ENCODE assay signal across 8 cellular contexts in the genomic region with DNA sequence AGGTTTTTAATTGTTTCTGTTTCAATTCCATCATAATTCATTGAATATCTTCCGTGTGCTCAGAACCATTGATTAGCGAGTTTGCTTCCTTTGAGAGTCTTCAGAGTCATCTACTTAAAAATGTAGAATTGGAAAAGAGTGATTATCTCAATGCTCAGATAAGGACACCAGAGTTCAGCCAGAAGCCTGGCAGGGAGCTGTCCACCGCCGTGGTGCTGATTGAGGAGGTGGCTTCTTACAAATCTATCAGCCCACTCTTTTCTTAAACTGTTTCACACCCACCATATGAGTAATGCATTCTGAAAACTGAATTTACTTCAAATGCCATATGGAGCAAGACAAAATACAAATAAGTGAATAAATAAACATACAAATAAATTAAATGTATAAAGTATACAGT.
DNase-seq lines count a peak whose midpoint lies in the region; ATAC-seq, FAIRE-seq and TF ChIP-seq lines count a peak whose summit lies in the region.

No MANE protein-coding gene starts in this region.

- intact Hi-C loops in K562 (cut with micrococcal nuclease) (no loop called here), vagina (cut with DNase I) (no loop called here)

- ATAC-seq in K562 (no peak), GM19023 (IDR thresholded peaks at IDR 0.05; ENCODE audit: unreplicated experiment) (no peak), HG02970 (IDR thresholded peaks at IDR 0.05; ENCODE audit: low FRiP score, unreplicated experiment) (no peak)

- DNase-seq in AG20443 (ENCODE audit: low spot score) (peak; percentile 72), K562 (ENCODE audit: extremely low read depth in 1 of 4, low spot score in 3 of 4) (peak; percentile 7 to 35 (median 22)), lung microvascular endothelial cell (ENCODE audit: low read depth in 2 of 2) (peak; percentile 63), vagina (ENCODE audit: extremely low spot score in 2 of 2) (no peak), D721Med (ENCODE audit: insufficient read length, low spot score) (no peak)
- peak; percentile 67 for DNase-seq in Jurkat, Clone E6-1 (ENCODE audit: low read depth, low spot score)

- H2AFZ ChIP-seq in K562 (ENCODE audit: low read depth, low read length) = no peak overlapping the region

- BruUV-seq in K562 (replicated peaks; lab: Mats Ljungman, UMichigan) = no TSS peak

- no peaks in the 10 kb centered on the region for H3K9me1 ChIP-seq in K562 (ENCODE audit: control insufficient read depth, insufficient read depth, low read length)

- no peak overlapping the region for H3K4me2 ChIP-seq in K562 (ENCODE audit: insufficient read depth, low read length)

- FAIRE-seq in K562 (lab: Jason Lieb, UNC) (no peak), D721Med (lab: Jason Lieb, UNC) (no peak)

- in situ Hi-C loops in K562 (cut with MboI) = no loop called here

- H3K79me2 ChIP-seq in K562 (ENCODE audit: control insufficient read depth, insufficient read depth, low read length) = no peaks in the 10 kb centered on the region

- TF ChIP-seq RAD21 in K562 (CRISPR knock-in tag; conservative IDR thresholded peaks at IDR 0.05 in 1 of 2, IDR thresholded peaks at IDR 0.05 in 1 of 2) = no peak

- no peak overlapping the region for H3K9ac ChIP-seq in K562 (ENCODE audit: insufficient read depth in 1 of 2, low read depth in 2 of 2, low read length in 2 of 2)

- no peaks in the 10 kb centered on the region for H3K36me3 ChIP-seq in K562 (ENCODE audit: control insufficient read depth, insufficient read depth, low read length)
- peaks cover 0 to 11% of the 10 kb centered on the region in 2 donors for H3K36me3 ChIP-seq in vagina

- CTCF ChIA-PET in K562 (lab: Yijun Ruan, JAX; ENCODE audit: low intra/inter-chr PET ratio) = no interaction called here

- H4K20me1 ChIP-seq in K562 (replicated peaks; ENCODE audit: control insufficient read depth, insufficient read depth, low read length) = no peaks in the 10 kb centered on the region

- WGBS in K562 (ENCODE audit: insufficient coverage, low coverage, missing lambda C conversion rate) = 2% methylated on average over 4 of the region's 4 CpGs

- no peak for TF ChIP-seq EP300 in K562 (IDR thresholded peaks at IDR 0.05; ENCODE audit: low read length)

- no peaks in the 10 kb centered on the region for H3K4me1 ChIP-seq in K562 (replicated peaks in 1 of 2; ENCODE audit: control insufficient read depth in 2 of 2, insufficient read depth in 2 of 2, low read length in 2 of 2)
- H3K4me1 ChIP-seq in vagina = no peaks in the 10 kb centered on the region

- no peaks in the 10 kb centered on the region for H3K9me3 ChIP-seq in K562 (replicated peaks; ENCODE audit: control insufficient read depth, insufficient read depth, low read depth, low read length)
- no peaks in the 10 kb centered on the region for H3K9me3 ChIP-seq in vagina

- TF ChIP-seq CTCF in K562 (IDR thresholded peaks at IDR 0.05 in 2 of 3, conservative IDR thresholded peaks at IDR 0.05 in 1 of 3; ENCODE audit: insufficient read depth in 2 of 3, low read depth in 1 of 3, low read length in 3 of 3) (no peak), vagina (IDR thresholded peaks at IDR 0.05) (no peak), D721Med (IDR thresholded peaks at IDR 0.05; ENCODE audit: insufficient read depth, missing control alignments) (no peak)

- POLR2A ChIA-PET in K562 (lab: Yijun Ruan, JAX) = no interaction called here

- H3K27me3 ChIP-seq in K562 (ENCODE audit: control insufficient read depth in 2 of 2, insufficient read depth in 2 of 2, low read length in 2 of 2) = no peaks in the 10 kb centered on the region
- H3K27me3 ChIP-seq in vagina = no peaks in the 10 kb centered on the region

- TF ChIP-seq POLR2A in K562 (conservative IDR thresholded peaks at IDR 0.05) (no peak), vagina (IDR thresholded peaks at IDR 0.05) (no peak)

- H3K27ac ChIP-seq in K562 (ENCODE audit: extremely low read depth, low read depth, low read length) (no peak overlapping the region), vagina (no peak overlapping the region)

- no peak overlapping the region for H3K4me3 ChIP-seq in Jurkat, Clone E6-1 (ENCODE audit: low read length)
- H3K4me3 ChIP-seq in K562 (no peak overlapping the region), vagina (no peak overlapping the region)

TF ChIP-seq in K562, 482 proteins besides CTCF, POLR2A, EP300 and RAD21:
- TF ChIP-seq MIER1 (IDR thresholded peaks at IDR 0.05; ENCODE audit: low read depth) = peak; percentile 71; the same call in 1 of the 2 replicates
- no peak for TF ChIP-seq ZNF699 (CRISPR knock-in tag; IDR thresholded peaks at IDR 0.05; ENCODE audit: insufficient replicate concordance)
- TF ChIP-seq NELFE (IDR thresholded peaks at IDR 0.05; ENCODE audit: insufficient read depth, insufficient read length) = no peak
- TF ChIP-seq EHMT2 (IDR thresholded peaks at IDR 0.05) = peak; percentile 84
- TF ChIP-seq, protein P1, sequence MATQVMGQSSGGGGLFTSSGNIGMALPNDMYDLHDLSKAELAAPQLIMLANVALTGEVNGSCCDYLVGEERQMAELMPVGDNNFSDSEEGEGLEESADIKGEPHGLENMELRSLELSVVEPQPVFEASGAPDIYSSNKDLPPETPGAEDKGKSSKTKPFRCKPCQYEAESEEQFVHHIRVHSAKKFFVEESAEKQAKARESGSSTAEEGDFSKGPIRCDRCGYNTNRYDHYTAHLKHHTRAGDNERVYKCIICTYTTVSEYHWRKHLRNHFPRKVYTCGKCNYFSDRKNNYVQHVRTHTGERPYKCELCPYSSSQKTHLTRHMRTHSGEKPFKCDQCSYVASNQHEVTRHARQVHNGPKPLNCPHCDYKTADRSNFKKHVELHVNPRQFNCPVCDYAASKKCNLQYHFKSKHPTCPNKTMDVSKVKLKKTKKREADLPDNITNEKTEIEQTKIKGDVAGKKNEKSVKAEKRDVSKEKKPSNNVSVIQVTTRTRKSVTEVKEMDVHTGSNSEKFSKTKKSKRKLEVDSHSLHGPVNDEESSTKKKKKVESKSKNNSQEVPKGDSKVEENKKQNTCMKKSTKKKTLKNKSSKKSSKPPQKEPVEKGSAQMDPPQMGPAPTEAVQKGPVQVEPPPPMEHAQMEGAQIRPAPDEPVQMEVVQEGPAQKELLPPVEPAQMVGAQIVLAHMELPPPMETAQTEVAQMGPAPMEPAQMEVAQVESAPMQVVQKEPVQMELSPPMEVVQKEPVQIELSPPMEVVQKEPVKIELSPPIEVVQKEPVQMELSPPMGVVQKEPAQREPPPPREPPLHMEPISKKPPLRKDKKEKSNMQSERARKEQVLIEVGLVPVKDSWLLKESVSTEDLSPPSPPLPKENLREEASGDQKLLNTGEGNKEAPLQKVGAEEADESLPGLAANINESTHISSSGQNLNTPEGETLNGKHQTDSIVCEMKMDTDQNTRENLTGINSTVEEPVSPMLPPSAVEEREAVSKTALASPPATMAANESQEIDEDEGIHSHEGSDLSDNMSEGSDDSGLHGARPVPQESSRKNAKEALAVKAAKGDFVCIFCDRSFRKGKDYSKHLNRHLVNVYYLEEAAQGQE (CRISPR knock-in tag; IDR thresholded peaks at IDR 0.05; ENCODE audit: low read depth) = peak; percentile 82

Comparison
In these comparisons a context has a peak if more than half of its experiments do, and no peak if none do; other contexts are left out.
1. DNase-seq: peak in AG20443 (single experiment), Jurkat, Clone E6-1 (single experiment), K562 (4 of 4) and lung microvascular endothelial cell (2 of 2); none in vagina (0 of 2) and D721Med (single experiment).